In genomic region chr14:64760146-64760755, GRCh38 we compare ENCODE assay signal across 8 cellular contexts. TPM values are rescaled to one million over a fixed set of nuclear protein-coding genes. Genes with fewer than 3 reads are reported as not detected.
DNase-seq lines count a peak whose midpoint lies in the region; ATAC-seq and TF ChIP-seq lines count a peak whose summit lies in the region.

No MANE protein-coding gene starts in this region.

- H3K27me3 ChIP-seq in Loucy (ENCODE audit: insufficient read depth, low read length, poor library complexity, severe bottlenecking) (no peaks in the 10 kb centered on the region), stomach (no peaks in the 10 kb centered on the region)

- no peak overlapping the region for H2AFZ ChIP-seq in Loucy (ENCODE audit: low read length)

- H3K27ac ChIP-seq in stomach = no peak overlapping the region

- no peak overlapping the region for H3K9ac ChIP-seq in Loucy (ENCODE audit: low read depth, low read length, poor library complexity, severe bottlenecking)

- H3K9me3 Mint-ChIP-seq in memory B cell = no peaks in the 10 kb centered on the region

- H3K27me3 Mint-ChIP-seq in memory B cell = peaks cover 19% of the 10 kb centered on the region

- H3K4me1 ChIP-seq in Loucy (ENCODE audit: insufficient read depth, low read length, poor library complexity, severe bottlenecking) (peaks cover 39% of the 10 kb centered on the region), stomach (peaks cover 48 to 83% (median 63%) of the 10 kb centered on the region in 4 donors)

- no peaks in the 10 kb centered on the region for H3K36me3 Mint-ChIP-seq in memory B cell

- DNase-seq in EL (peak; percentile 46), cerebellar cortex (ENCODE audit: low spot score) (peak; percentile 72), memory B cell (ENCODE audit: low spot score in 2 of 2) (peak; percentile 21 to 33), stomach (peak; percentile 70), NCI-H187 treated with DMSO at 0.1 percent for 48 hours (lab: John Stamatoyannopoulos, UW) (no peak)

- H3K4me3 ChIP-seq in Loucy (ENCODE audit: low read length, poor library complexity, severe bottlenecking) = no peak overlapping the region
- no peak overlapping the region for H3K4me3 ChIP-seq in WI38 (ENCODE audit: low read depth, low read length)
- H3K4me3 ChIP-seq in stomach = no peak overlapping the region

- 53 to 69% (median 58%) methylated on average over 7 to 8 of the region's 8 CpGs for WGBS in stomach, 5 donors

- no peak overlapping the region for H3K27ac Mint-ChIP-seq in memory B cell

- no peaks in the 10 kb centered on the region for H4K20me1 ChIP-seq in Loucy (ENCODE audit: insufficient read depth, low read length, poor library complexity, severe bottlenecking)

- H3K36me3 ChIP-seq in Loucy (ENCODE audit: insufficient read depth, low read length) (no peaks in the 10 kb centered on the region), stomach (no peaks in the 10 kb centered on the region)

- H3K9me3 ChIP-seq in Loucy (ENCODE audit: insufficient read depth, low read depth, low read length) (no peaks in the 10 kb centered on the region), stomach (no peaks in the 10 kb centered on the region)

- H3K9me2 ChIP-seq in Loucy (replicated peaks; ENCODE audit: low read depth, low read length) = no peaks in the 10 kb centered on the region

- no peak overlapping the region for H3K4me3 Mint-ChIP-seq in memory B cell

- TF ChIP-seq CTCF in Loucy (conservative IDR thresholded peaks at IDR 0.05; ENCODE audit: low read length) = peak; percentile 88
- peak; percentile 75 for TF ChIP-seq CTCF in WI38 (IDR thresholded peaks at IDR 0.05; ENCODE audit: low read depth, low read length)
- TF ChIP-seq CTCF in stomach (IDR thresholded peaks at IDR 0.05) = peak in 5 of 7 experiments; percentile 40 to 63 (median 47)

- no peaks in the 10 kb centered on the region for H3F3A ChIP-seq in Loucy (ENCODE audit: low read depth)

- H3K4me2 ChIP-seq in Loucy (ENCODE audit: low read depth, low read length, poor library complexity, severe bottlenecking) = no peak overlapping the region

- H3K4me1 Mint-ChIP-seq in memory B cell = peaks cover 11% of the 10 kb centered on the region

- no peaks in the 10 kb centered on the region for H3K79me2 ChIP-seq in Loucy (ENCODE audit: insufficient read depth, low read length)

- intact Hi-C loops in stomach (cut with DNase I; ENCODE audit: low total_unique reads) = loop anchor here (5.0 kb wide), 1 partner anchor 88 kb away; no protein-coding TSS in a partner anchor

- no peak for TF ChIP-seq EP300 in stomach (IDR thresholded peaks at IDR 0.05)

- no peak for TF ChIP-seq POLR2A in stomach (IDR thresholded peaks at IDR 0.05)

- ATAC-seq in memory B cell (ENCODE audit: low read depth) = no peak
- ATAC-seq in GM21576 (IDR thresholded peaks at IDR 0.05; ENCODE audit: unreplicated experiment) = no peak

RNA-seq across cellular contexts. Expression of gene PLEKHG3, which starts 56.0 kb away (rescaled TPM):
- total RNA-seq in stomach = 100 to 1,000 TPM in 1 of 5 donors, 10 to 100 TPM in 4; 25.3 to 292 (median 27.2) TPM
- polyA plus RNA-seq in stomach = 10 to 100 TPM in 1 of 3 donors, 1 to 10 TPM in 2; 7.3 to 24.8 (median 9.2) TPM
